In genomic region chr4:7962609-7963508, GRCh38 we compare ENCODE assay signal across 19 cellular contexts. TPM values are rescaled to one million over a fixed set of nuclear protein-coding genes. Genes with fewer than 3 reads are reported as not detected.
DNase-seq lines count a peak whose midpoint lies in the region; ATAC-seq, FAIRE-seq and TF ChIP-seq lines count a peak whose summit lies in the region.
"Had no signal": no experiment of that assay in that cellular context is flagged by ENCODE, and none has a peak within 500 bp of the region (broad histone marks: within the 10 kb centered on the region; RNA-seq: fewer than 3 reads in every experiment).

No MANE protein-coding gene starts in this region.

- TF ChIP-seq EP300 in K562 (IDR thresholded peaks at IDR 0.05; ENCODE audit: low read length), result no peak

- H3K9me3 ChIP-seq in K562 (replicated peaks; ENCODE audit: control insufficient read depth, insufficient read depth, low read depth, low read length) (no peaks in the 10 kb centered on the region), osteoblast (ENCODE audit: low read depth, low read length) (no peaks in the 10 kb centered on the region), OCI-LY7 (ENCODE audit: low read length) (no peaks in the 10 kb centered on the region)
- H3K9me3 ChIP-seq: testis had no signal

- CTCF ChIA-PET in activated CD8-positive, alpha-beta T cell treated with anti-CD3 and anti-CD28 coated beads for 36 hours (lab: Charles Lee), result interaction anchor here (1.7 kb wide), 1 partner anchor 119 kb away, joined by 4 read pairs; no protein-coding TSS in a partner anchor
- CTCF ChIA-PET in activated CD8-positive, alpha-beta T cell treated with anti-CD3 and anti-CD28 coated beads, Interleukin-2, amount 10 ng/mL, durations not matched to agents 7 days and 5 days (lab: Charles Lee), result interaction anchor here (1.7 kb wide), 1 partner anchor 86 kb away, joined by 4 read pairs; no protein-coding TSS in a partner anchor
- CTCF ChIA-PET in K562 (lab: Yijun Ruan, JAX; ENCODE audit: low intra/inter-chr PET ratio), result no interaction called here
- CTCF ChIA-PET in OCI-LY7 (lab: Charles Lee; ENCODE audit: unreplicated experiment), result no interaction called here

- in situ Hi-C loops in K562 (cut with MboI), result no loop called here

- no peak for TF ChIP-seq RAD21 in K562 (CRISPR knock-in tag; conservative IDR thresholded peaks at IDR 0.05 in 1 of 2, IDR thresholded peaks at IDR 0.05 in 1 of 2)

- H3K27me3 Mint-ChIP-seq in activated CD8-positive, alpha-beta T cell treated with anti-CD3 and anti-CD28 coated beads for 36 hours, result peaks cover 15% of the 10 kb centered on the region
- peaks cover 9% of the 10 kb centered on the region for H3K27me3 Mint-ChIP-seq in activated CD8-positive, alpha-beta T cell treated with anti-CD3 and anti-CD28 coated beads, Interleukin-2, amount 10 ng/mL, durations not matched to agents 7 days and 5 days (ENCODE audit: low read depth)

- DNase-seq in activated CD8-positive, alpha-beta T cell treated with anti-CD3 and anti-CD28 coated beads for 36 hours, result no peak
- no peak for DNase-seq in activated CD8-positive, alpha-beta T cell treated with anti-CD3 and anti-CD28 coated beads, Interleukin-2, amount 10 ng/mL, durations not matched to agents 7 days and 5 days
- no peak for DNase-seq in GM12891 (ENCODE audit: insufficient read length, low spot score)
- DNase-seq in K562 (ENCODE audit: extremely low read depth in 1 of 4, low spot score in 3 of 4), result no peak
- DNase-seq in osteoblast (ENCODE audit: insufficient read length, low spot score, missing footprints), result peak; percentile 51
- no peak for DNase-seq in substantia nigra (lab: John Stamatoyannopoulos, UW)
- DNase-seq in OCI-LY7 (ENCODE audit: low spot score), result no peak
- DNase-seq: head of caudate nucleus; NCI-H1694 treated with DMSO at 0.1 percent for 48 hours; NCI-H2227 treated with DMSO at 0.1 percent for 48 hours; NCI-H748 treated with DMSO at 0.1 percent for 48 hours; occipital lobe; SHP77 treated with DMSO at 0.1 percent for 48 hours; stimulated activated CD8-positive, alpha-beta memory T cell treated with anti-CD3 and anti-CD28 coated beads, Interleukin-4, amount 100 ng/mL, for 48 hours; testis had no signal

- ATAC-seq in activated CD8-positive, alpha-beta T cell treated with anti-CD3 and anti-CD28 coated beads for 36 hours, result no peak
- no peak for ATAC-seq in activated CD8-positive, alpha-beta T cell treated with anti-CD3 and anti-CD28 coated beads, Interleukin-2, amount 10 ng/mL, durations not matched to agents 7 days and 5 days
- ATAC-seq in K562, result no peak
- ATAC-seq in GM18502 (IDR thresholded peaks at IDR 0.05; ENCODE audit: poor library complexity, unreplicated experiment), result no peak

- intact Hi-C loops in activated CD8-positive, alpha-beta T cell treated with anti-CD3 and anti-CD28 coated beads for 36 hours (cut with micrococcal nuclease), result loop anchor here (5.0 kb wide), 1 partner anchor 106 kb away; no protein-coding TSS in a partner anchor
- intact Hi-C loops in K562 (cut with micrococcal nuclease) (no loop called here), OCI-LY7 (cut with micrococcal nuclease; ENCODE audit: unreplicated experiment) (no loop called here)

- H3K79me2 ChIP-seq in K562 (ENCODE audit: control insufficient read depth, insufficient read depth, low read length) (no peaks in the 10 kb centered on the region), osteoblast (ENCODE audit: insufficient read depth, low read length) (no peaks in the 10 kb centered on the region), OCI-LY7 (ENCODE audit: insufficient read depth, low read depth, low read length) (no peaks in the 10 kb centered on the region)

- H3K4me3 ChIP-seq in K562, result no peak overlapping the region
- no peak overlapping the region for H3K4me3 ChIP-seq in osteoblast (ENCODE audit: insufficient read depth, low read length)
- H3K4me3 ChIP-seq in OCI-LY7 (ENCODE audit: low read depth, low read length, poor library complexity, severe bottlenecking), result no peak overlapping the region
- H3K4me3 ChIP-seq: testis had no signal

- no peak for TF ChIP-seq POLR2A in GM12891 (IDR thresholded peaks at IDR 0.05; ENCODE audit: low read depth, low read length)
- TF ChIP-seq POLR2A in K562 (conservative IDR thresholded peaks at IDR 0.05), result no peak

- TF ChIP-seq CTCF in activated CD8-positive, alpha-beta T cell treated with anti-CD3 and anti-CD28 coated beads for 36 hours (IDR thresholded peaks at IDR 0.05), result no peak
- no peak for TF ChIP-seq CTCF in K562 (IDR thresholded peaks at IDR 0.05 in 2 of 3, conservative IDR thresholded peaks at IDR 0.05 in 1 of 3; ENCODE audit: insufficient read depth in 2 of 3, low read depth in 1 of 3, low read length in 3 of 3)
- TF ChIP-seq CTCF in osteoblast (IDR thresholded peaks at IDR 0.05; ENCODE audit: extremely low read depth, low read depth, low read length), result no peak
- no peak for TF ChIP-seq CTCF in OCI-LY7 (conservative IDR thresholded peaks at IDR 0.05; ENCODE audit: low read length)

- H3K4me1 ChIP-seq in K562 (replicated peaks in 1 of 2; ENCODE audit: control insufficient read depth in 2 of 2, insufficient read depth in 2 of 2, low read length in 2 of 2) (no peaks in the 10 kb centered on the region; a peak in 1 of 5 replicates), osteoblast (ENCODE audit: insufficient read depth, low read length) (peaks cover 20% of the 10 kb centered on the region), OCI-LY7 (ENCODE audit: insufficient read depth, low read length, poor library complexity, severe bottlenecking) (peaks cover 7% of the 10 kb centered on the region)
- H3K4me1 ChIP-seq: testis had no signal

- H3K27ac Mint-ChIP-seq in activated CD8-positive, alpha-beta T cell treated with anti-CD3 and anti-CD28 coated beads for 36 hours, result peak overlapping the region; percentile 70
- no peak overlapping the region for H3K27ac Mint-ChIP-seq in activated CD8-positive, alpha-beta T cell treated with anti-CD3 and anti-CD28 coated beads, Interleukin-2, amount 10 ng/mL, durations not matched to agents 7 days and 5 days
- H3K27ac Mint-ChIP-seq: CD14-positive monocyte; dendritic cell treated with granulocyte-macrophage colony-stimulating factor and Interleukin-4, amounts not matched to agents 40 ng/mL and 50 ng/mL, for 4 days had no signal

- peaks cover 3% of the 10 kb centered on the region for H3K9me1 ChIP-seq in K562 (ENCODE audit: control insufficient read depth, insufficient read depth, low read length)

- no peaks in the 10 kb centered on the region for H3K9me2 ChIP-seq in OCI-LY7 (ENCODE audit: insufficient read depth, low read length)

- no peak overlapping the region for H3K9ac ChIP-seq in K562 (ENCODE audit: insufficient read depth in 1 of 2, low read depth in 2 of 2, low read length in 2 of 2)

- H3K36me3 Mint-ChIP-seq in activated CD8-positive, alpha-beta T cell treated with anti-CD3 and anti-CD28 coated beads for 36 hours (ENCODE audit: low read depth), result no peaks in the 10 kb centered on the region
- no peaks in the 10 kb centered on the region for H3K36me3 Mint-ChIP-seq in activated CD8-positive, alpha-beta T cell treated with anti-CD3 and anti-CD28 coated beads, Interleukin-2, amount 10 ng/mL, durations not matched to agents 7 days and 5 days (ENCODE audit: low read depth)
- H3K36me3 Mint-ChIP-seq: CD14-positive monocyte had no signal

- POLR2A ChIA-PET in activated CD8-positive, alpha-beta T cell treated with anti-CD3 and anti-CD28 coated beads for 36 hours (lab: Charles Lee), result interaction anchor here (0.5 to 2.2 kb wide), 5 partner anchors 7 to 453 kb away, joined by 3 to 8 read pairs (median 3); partner anchors contain the start of gene AFAP1
- POLR2A ChIA-PET in activated CD8-positive, alpha-beta T cell treated with anti-CD3 and anti-CD28 coated beads, Interleukin-2, amount 10 ng/mL, durations not matched to agents 7 days and 5 days (lab: Charles Lee), result no interaction called here
- POLR2A ChIA-PET in K562 (lab: Yijun Ruan, JAX) (interaction anchor here (0.5 kb wide), 1 partner anchor 145 kb away, joined by 5 read pairs; no protein-coding TSS in a partner anchor), OCI-LY7 (lab: Charles Lee) (no interaction called here)

- H3K4me1 Mint-ChIP-seq in activated CD8-positive, alpha-beta T cell treated with anti-CD3 and anti-CD28 coated beads for 36 hours (ENCODE audit: low read depth), result peaks cover 72% of the 10 kb centered on the region
- peaks cover 44% of the 10 kb centered on the region for H3K4me1 Mint-ChIP-seq in activated CD8-positive, alpha-beta T cell treated with anti-CD3 and anti-CD28 coated beads, Interleukin-2, amount 10 ng/mL, durations not matched to agents 7 days and 5 days (ENCODE audit: low read depth)

- no peak overlapping the region for H3K4me2 ChIP-seq in K562 (ENCODE audit: insufficient read depth, low read length)
- no peak overlapping the region for H3K4me2 ChIP-seq in osteoblast (ENCODE audit: insufficient read depth, low read length)
- H3K4me2 ChIP-seq in OCI-LY7 (ENCODE audit: low read length), result no peak overlapping the region

- peak overlapping the region; percentile 7 for H3K4me3 Mint-ChIP-seq in activated CD8-positive, alpha-beta T cell treated with anti-CD3 and anti-CD28 coated beads for 36 hours
- H3K4me3 Mint-ChIP-seq in activated CD8-positive, alpha-beta T cell treated with anti-CD3 and anti-CD28 coated beads, Interleukin-2, amount 10 ng/mL, durations not matched to agents 7 days and 5 days, result no peak overlapping the region
- H3K4me3 Mint-ChIP-seq: CD14-positive monocyte; dendritic cell treated with granulocyte-macrophage colony-stimulating factor and Interleukin-4, amounts not matched to agents 40 ng/mL and 50 ng/mL, for 4 days had no signal

- no peak overlapping the region for H3K27ac ChIP-seq in K562 (ENCODE audit: extremely low read depth, low read depth, low read length)
- H3K27ac ChIP-seq in osteoblast (ENCODE audit: low read depth, low read length), result no peak overlapping the region
- H3K27ac ChIP-seq in substantia nigra (ENCODE audit: low read depth, low read length, poor library complexity, severe bottlenecking), result no peak overlapping the region
- H3K27ac ChIP-seq in OCI-LY7 (ENCODE audit: low read depth, low read length, poor library complexity, severe bottlenecking), result no peak overlapping the region
- H3K27ac ChIP-seq: testis had no signal

- H3K27me3 ChIP-seq in K562 (ENCODE audit: control insufficient read depth in 2 of 2, insufficient read depth in 2 of 2, low read length in 2 of 2), result peaks cover 26 to 71% of the 10 kb centered on the region in 2 experiments; a peak in 3 of 5 replicates
- no peaks in the 10 kb centered on the region for H3K27me3 ChIP-seq in osteoblast (ENCODE audit: insufficient read depth, low read length)
- H3K27me3 ChIP-seq: testis had no signal

- H2AFZ ChIP-seq in K562 (ENCODE audit: low read depth, low read length) (no peak overlapping the region), osteoblast (ENCODE audit: low read length) (no peak overlapping the region), OCI-LY7 (ENCODE audit: low read length) (no peak overlapping the region)

- H3K36me3 ChIP-seq in K562 (ENCODE audit: control insufficient read depth, insufficient read depth, low read length) (no peaks in the 10 kb centered on the region), osteoblast (ENCODE audit: insufficient read depth, low read length) (no peaks in the 10 kb centered on the region), OCI-LY7 (ENCODE audit: insufficient read depth, low read length) (no peaks in the 10 kb centered on the region)

- WGBS in K562 (ENCODE audit: insufficient coverage, low coverage, missing lambda C conversion rate), result 0% methylated on average over 16 of the region's 17 CpGs

- FAIRE-seq in GM12891 (lab: Jason Lieb, UNC) (peak; percentile 31), K562 (lab: Jason Lieb, UNC) (no peak)
- FAIRE-seq: endothelial cell of umbilical vein had no signal

- no peaks in the 10 kb centered on the region for H3K9me3 Mint-ChIP-seq in activated CD8-positive, alpha-beta T cell treated with anti-CD3 and anti-CD28 coated beads for 36 hours
- H3K9me3 Mint-ChIP-seq in activated CD8-positive, alpha-beta T cell treated with anti-CD3 and anti-CD28 coated beads, Interleukin-2, amount 10 ng/mL, durations not matched to agents 7 days and 5 days (ENCODE audit: insufficient read depth), result no peaks in the 10 kb centered on the region
- H3K9me3 Mint-ChIP-seq: CD14-positive monocyte; dendritic cell treated with granulocyte-macrophage colony-stimulating factor and Interleukin-4, amounts not matched to agents 40 ng/mL and 50 ng/mL, for 4 days had no signal

- BruUV-seq in K562 (replicated peaks; lab: Mats Ljungman, UMichigan) (no TSS peak), OCI-LY7 (replicated peaks; lab: Mats Ljungman, UMichigan) (no TSS peak)

- H4K20me1 ChIP-seq in K562 (replicated peaks; ENCODE audit: control insufficient read depth, insufficient read depth, low read length), result peaks cover 13% of the 10 kb centered on the region
- H4K20me1 ChIP-seq in osteoblast (ENCODE audit: insufficient read depth, low read length), result no peaks in the 10 kb centered on the region
- H4K20me1 ChIP-seq in OCI-LY7 (ENCODE audit: insufficient read depth, low read length), result no peaks in the 10 kb centered on the region

RNA-seq across cellular contexts. Expression of gene AFAP1, which starts 23.2 kb away (rescaled TPM):
- total RNA-seq in activated CD8-positive, alpha-beta T cell treated with anti-CD3 and anti-CD28 coated beads for 36 hours, result 10 to 100 TPM; 25.5 to 26.5 TPM
- 1 to 10 TPM; 5.3 to 6.2 TPM for total RNA-seq in activated CD8-positive, alpha-beta T cell treated with anti-CD3 and anti-CD28 coated beads, Interleukin-2, amount 10 ng/mL, durations not matched to agents 7 days and 5 days
- polyA plus RNA-seq in GM12891 (2012; ENCODE audit: low read depth, missing spikeins), result 1.3 TPM
- total RNA-seq in K562 (2011; cell fraction: chromatin; rRNA removed; ENCODE audit: low replicate concordance), result 0.79 and 1.9 TPM in 2 replicates
- total RNA-seq in K562 (2011; cell fraction: nucleolus; rRNA removed), result 0.17 and 0.39 TPM in 2 replicates
- 0.23 and 1.0 TPM in 2 replicates for total RNA-seq in K562 (2011; cell fraction: nucleoplasm; rRNA removed)
- total RNA-seq in K562 (2014; rRNA removed) (0.14 and 0.16 TPM in 2 replicates), K562 (2014; rRNA removed; fragmentation: Illumina TruSeq; extraction: Trizol) (0.07 and 0.16 TPM in 2 replicates), K562 (2015; rRNA removed; fragmentation: Illumina TruSeq; extraction: Trizol) (0.04 and 0.11 TPM in 2 replicates), K562 (2021) (0.42 and 0.49 TPM in 2 replicates), osteoblast (101 and 106 TPM in 2 replicates), OCI-LY7 (2022) (not detected in 2 replicates)
- polyA plus RNA-seq in K562 (2011; rRNA removed) (0.07 TPM in 2 replicates), K562 (2014; fragmentation: Illumina TruSeq; extraction: Trizol) (0.10 and 0.15 TPM in 2 replicates), K562 (2014; fragmentation: Nextera tagmentation; extraction: Ambion mirVana) (under 1 TPM in 1 of 2 experiments, not detected in 1; 0.20 TPM), K562 (2014; rRNA removed) (0.13 and 0.27 TPM in 2 replicates)
- polyA plus RNA-seq in K562 (2011; cell fraction: cytosol; rRNA removed), result 0.01 and 0.07 TPM in 2 replicates
- polyA plus RNA-seq in K562 (2011; cell fraction: nucleus; rRNA removed), result 0.13 and 0.20 TPM in 2 replicates
- polyA plus RNA-seq in K562 (2012), result 0.30 and 1.0 TPM in 2 replicates
- polyA minus RNA-seq in K562 (2011; rRNA and poly(A)+ RNA removed), result 0.03 and 0.07 TPM in 2 replicates
- 0.55 TPM in 1 of 2 replicates, not detected in the other for polyA minus RNA-seq in K562 (2011; cell fraction: cytosol; rRNA and poly(A)+ RNA removed)
- polyA minus RNA-seq in K562 (2011; cell fraction: nucleus; rRNA and poly(A)+ RNA removed), result 0.33 and 0.81 TPM in 2 replicates
- not detected in 2 replicates for total RNA-seq in OCI-LY7 (2014; rRNA removed; shearing (Covaris generic))
- polyA plus RNA-seq: CD14-positive monocyte had no signal

Comparison
In these comparisons a context has a peak if more than half of its experiments do, and no peak if none do; other contexts are left out.
1. POLR2A ChIA-PET loops: an anchor here in activated CD8-positive, alpha-beta T cell treated with anti-CD3 and anti-CD28 coated beads for 36 hours (0.5 to 2.2 kb wide) and K562 (0.5 kb wide); none called in activated CD8-positive, alpha-beta T cell treated with anti-CD3 and anti-CD28 coated beads, Interleukin-2, amount 10 ng/mL, durations not matched to agents 7 days and 5 days and OCI-LY7.
2. CTCF ChIA-PET loops: an anchor here in activated CD8-positive, alpha-beta T cell treated with anti-CD3 and anti-CD28 coated beads for 36 hours (1.7 kb wide) and activated CD8-positive, alpha-beta T cell treated with anti-CD3 and anti-CD28 coated beads, Interleukin-2, amount 10 ng/mL, durations not matched to agents 7 days and 5 days (1.7 kb wide); none called in K562 and OCI-LY7.